8 cellular contexts compared by ENCODE assay signal in genomic region chr4:95548738-95549245, GRCh38. TPM values are rescaled to one million over a fixed set of nuclear protein-coding genes. Genes with fewer than 3 reads are reported as not detected.
DNase-seq lines count a peak whose midpoint lies in the region; TF ChIP-seq lines count a peak whose summit lies in the region.

Gene UNC5C, minus strand, starts transcription at chr4:95548973.

- H3K4me3 Mint-ChIP-seq in endothelial cell (ENCODE audit: unreplicated experiment) (peak within 1 kb of the TSS; percentile 88), HFFc6 (no peak within 1 kb of the TSS)

- H3K4me3 ChIP-seq in thyroid gland (replicated peaks in 1 of 3), result peak within 1 kb of the TSS; percentile 81 to 90 (median 83)

- no peaks in the 10 kb centered on the region for H3K9me3 ChIP-seq in thyroid gland

- H3K36me3 Mint-ChIP-seq in endothelial cell (ENCODE audit: low read depth, unreplicated experiment), result no peaks in the 10 kb centered on the region
- H3K36me3 Mint-ChIP-seq in HFFc6 (ENCODE audit: low read depth), result no peaks in the 10 kb centered on the region

- intact Hi-C loops in thyroid gland (cut with DNase I), result no loop called here

- peak; percentile 77 to 97 for TF ChIP-seq POLR2A in thyroid gland (IDR thresholded peaks at IDR 0.05)

- H3K9me3 Mint-ChIP-seq in endothelial cell (ENCODE audit: unreplicated experiment) (no peaks in the 10 kb centered on the region), HFFc6 (peaks cover 10% of the 10 kb centered on the region; the same call in 1 of the 2 replicates)

- TF ChIP-seq CTCF in endothelial cell (IDR thresholded peaks at IDR 0.05; ENCODE audit: unreplicated experiment) (no peak), thyroid gland (IDR thresholded peaks at IDR 0.05) (peak in 3 of 6 experiments; percentile 9 to 33 (median 26)), HFFc6 (IDR thresholded peaks at IDR 0.05) (no peak)

- H3K36me3 ChIP-seq in thyroid gland, result no peaks in the 10 kb centered on the region

- peaks cover 13% of the 10 kb centered on the region for H3K27me3 Mint-ChIP-seq in endothelial cell (ENCODE audit: unreplicated experiment)
- peaks cover 5% of the 10 kb centered on the region for H3K27me3 Mint-ChIP-seq in HFFc6 (ENCODE audit: insufficient read depth)

- H3K27me3 ChIP-seq in thyroid gland, result no peaks in the 10 kb centered on the region

- peaks cover 4 to 15% of the 10 kb centered on the region in 2 donors for H3K4me1 ChIP-seq in thyroid gland

- H3K27ac Mint-ChIP-seq in endothelial cell (ENCODE audit: unreplicated experiment), result no peak within 1 kb of the TSS
- no peak within 1 kb of the TSS for H3K27ac Mint-ChIP-seq in HFFc6

- 0% methylated on average over 28 to 32 of the region's 37 CpGs for WGBS in thyroid gland, 2 donors

- peak; percentile 34 for DNase-seq in SKM-1 treated with dmso at 0.1 percent for 144 hours (lab: John Stamatoyannopoulos, UW; ENCODE audit: unreplicated experiment)
- DNase-seq in SKM-1 (lab: John Stamatoyannopoulos, UW; ENCODE audit: unreplicated experiment), result no peak
- DNase-seq in SK-N-DZ (ENCODE audit: low spot score), result peak; percentile 93
- peak; percentile 48 for DNase-seq in endothelial cell (ENCODE audit: low spot score)
- DNase-seq in midbrain (lab: John Stamatoyannopoulos, UW), result peak; percentile 82
- DNase-seq in thyroid gland, result peak; percentile 93
- no peak for DNase-seq in HFFc6
- no peak for DNase-seq in NCI-H2171 (lab: John Stamatoyannopoulos, UW)

- H3K27ac ChIP-seq in thyroid gland, result peak within 1 kb of the TSS; percentile 89 to 99 (median 96)

- H3K4me1 Mint-ChIP-seq in endothelial cell (ENCODE audit: unreplicated experiment), result peaks cover 34% of the 10 kb centered on the region
- H3K4me1 Mint-ChIP-seq in HFFc6 (ENCODE audit: low read depth), result no peaks in the 10 kb centered on the region

RNA-seq across cellular contexts. Expression of gene UNC5C, which starts in this region (rescaled TPM):
- 21.3 and 25.4 TPM in 2 replicates for polyA plus RNA-seq in SK-N-DZ (2014; cell fraction: cytosol; rRNA removed)
- 22.7 and 33.3 TPM in 2 replicates for polyA plus RNA-seq in SK-N-DZ (2014; cell fraction: nucleus; rRNA removed)
- total RNA-seq in endothelial cell (ENCODE audit: unreplicated experiment) (0.97 TPM), thyroid gland (10 to 100 TPM; 27.1 to 72.0 (median 59.0) TPM)
- total RNA-seq in HFFc6 (2021; fragmentation: NEBNext Ultra II Directional; extraction: Animal tissue kit (Norgen Biotek cat#: 25700)), result not detected

Comparison
In these comparisons a context has a peak if more than half of its experiments do, and no peak if none do; other contexts are left out.
1. RNA of gene UNC5C (total RNA-seq): 27.1 to 72.0 TPM in thyroid gland; 0.97 TPM in endothelial cell (single experiment) and not detected in HFFc6; every median in the first group is over 10 times any median in the second.
2. DNase-seq: peak in SKM-1 treated with dmso at 0.1 percent for 144 hours (single experiment), SK-N-DZ (single experiment), midbrain (single experiment) and thyroid gland (2 of 2); none in SKM-1 (single experiment), HFFc6 (single experiment) and NCI-H2171 (single experiment).
3. Peak in DNase-seq in endothelial cell; RNA of the gene not detected or under 1 TPM.